14 cellular contexts compared by ENCODE assay signal in the genomic region with DNA sequence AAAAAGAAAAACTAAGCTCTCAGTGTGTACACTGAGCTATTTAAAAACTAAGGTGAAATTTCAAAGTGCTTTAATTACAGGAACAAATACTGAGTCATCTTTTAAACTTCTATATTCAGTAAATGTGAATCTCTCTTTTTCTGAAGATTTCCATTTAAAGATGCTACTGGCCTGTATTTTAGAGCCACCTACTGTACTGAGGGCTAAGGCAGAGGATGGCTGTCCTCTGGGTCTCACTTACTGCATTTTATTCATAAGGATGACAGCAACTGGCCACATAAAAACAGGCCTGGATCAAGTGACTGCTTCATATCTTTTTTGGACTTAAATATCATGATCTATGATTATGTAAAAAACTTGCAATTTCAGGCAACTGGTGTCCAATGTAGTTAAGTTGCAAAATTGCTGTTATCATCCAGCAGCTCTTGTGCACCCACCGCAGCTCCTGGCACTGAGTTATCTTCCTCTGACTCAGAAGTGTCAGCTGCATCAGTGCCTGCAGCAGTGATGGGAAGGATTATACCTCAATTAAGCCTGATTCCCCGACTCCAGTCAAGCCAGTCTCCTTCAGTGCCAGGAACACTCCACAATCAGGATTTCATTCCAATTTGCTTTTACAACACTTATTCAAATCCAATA.
DNase-seq lines count a peak whose midpoint lies in the region; ATAC-seq, FAIRE-seq and TF ChIP-seq lines count a peak whose summit lies in the region.
"Had no signal": no experiment of that assay in that cellular context is flagged by ENCODE, and none has a peak within 500 bp of the region (broad histone marks: within the 10 kb centered on the region; RNA-seq: fewer than 3 reads in every experiment).

No MANE protein-coding gene starts in this region.

- H3K9me3 Mint-ChIP-seq in brain, result peaks cover 0 to 2% (median 0%) of the 10 kb centered on the region in 5 experiments
- peaks cover 0 to 7% (median 4%) of the 10 kb centered on the region in 3 donors for H3K9me3 Mint-ChIP-seq in T-cell
- H3K9me3 Mint-ChIP-seq: dendritic cell treated with granulocyte-macrophage colony-stimulating factor and Interleukin-4, amounts not matched to agents 40 ng/mL and 50 ng/mL, for 4 days had no signal

- peaks cover 13% of the 10 kb centered on the region for H3K4me1 Mint-ChIP-seq in brain
- H3K4me1 Mint-ChIP-seq in T-cell, result no peaks in the 10 kb centered on the region

- no peak overlapping the region for H3K27ac ChIP-seq in mesendoderm (ENCODE audit: low read depth, low read length)
- H3K27ac ChIP-seq in RWPE1, result no peak overlapping the region
- no peak overlapping the region for H3K27ac ChIP-seq in lower lobe of right lung
- H3K27ac ChIP-seq: suprapubic skin had no signal

- no peak overlapping the region for H3K4me2 ChIP-seq in mesendoderm (ENCODE audit: low read length)

- no peaks in the 10 kb centered on the region for H3K9me3 ChIP-seq in lower lobe of right lung
- H3K9me3 ChIP-seq: suprapubic skin had no signal

- no peak overlapping the region for H4K5ac ChIP-seq in mesendoderm (ENCODE audit: low read length)

- H3K4me1 ChIP-seq in mesendoderm (ENCODE audit: control insufficient read depth, low read depth, low read length), result no peaks in the 10 kb centered on the region
- H3K4me1 ChIP-seq in lower lobe of right lung, result no peaks in the 10 kb centered on the region
- H3K4me1 ChIP-seq: suprapubic skin had no signal

- H2BK15ac ChIP-seq in mesendoderm (replicated peaks; ENCODE audit: low read depth), result no peak overlapping the region

- no peak overlapping the region for H3K56ac ChIP-seq in mesendoderm (ENCODE audit: low read length)

- H3K4ac ChIP-seq in mesendoderm (ENCODE audit: low read depth, low read length), result no peak overlapping the region

- no peaks in the 10 kb centered on the region for H3K79me1 ChIP-seq in mesendoderm (ENCODE audit: low read length)

- H3K27me3 Mint-ChIP-seq in brain (no peaks in the 10 kb centered on the region), T-cell (no peaks in the 10 kb centered on the region)
- H3K27me3 Mint-ChIP-seq: dendritic cell treated with granulocyte-macrophage colony-stimulating factor and Interleukin-4, amounts not matched to agents 40 ng/mL and 50 ng/mL, for 4 days had no signal

- no peak overlapping the region for H2BK5ac ChIP-seq in mesendoderm (ENCODE audit: low read length)

- no peak overlapping the region for H3K18ac ChIP-seq in mesendoderm (ENCODE audit: low read length)

- H3K79me2 ChIP-seq in mesendoderm (ENCODE audit: control insufficient read depth, insufficient read depth, low read length), result no peaks in the 10 kb centered on the region

- DNase-seq in D721Med (ENCODE audit: insufficient read length, low spot score) (no peak), NCI-H2227 treated with DMSO at 0.1 percent for 48 hours (lab: John Stamatoyannopoulos, UW) (peak; percentile 5), mesendoderm (peak; percentile 45), UCSD-AML1 (lab: John Stamatoyannopoulos, UW; ENCODE audit: unreplicated experiment) (no peak), RWPE1 (ENCODE audit: low spot score) (no peak), lower lobe of right lung (no peak), T-cell (no peak)
- DNase-seq: activated effector memory CD4-positive, alpha-beta T cell treated with anti-CD3 and anti-CD28 coated beads, Interleukin-2, amount 50 U/mL, for 16 hours; glutamatergic neuron; NCI-H187 treated with DMSO at 0.1 percent for 48 hours; SW 1271 had no signal

- H3K23ac ChIP-seq in mesendoderm (ENCODE audit: low read length), result no peak overlapping the region

- no peak overlapping the region for H4K8ac ChIP-seq in mesendoderm (ENCODE audit: low read depth, low read length)

- intact Hi-C loops in lower lobe of right lung (cut with DNase I), result no loop called here

- H3K36me3 ChIP-seq in mesendoderm (ENCODE audit: control insufficient read depth, insufficient read depth, low read length) (no peaks in the 10 kb centered on the region), lower lobe of right lung (no peaks in the 10 kb centered on the region)
- H3K36me3 ChIP-seq: suprapubic skin had no signal

- H2AK5ac ChIP-seq in mesendoderm (ENCODE audit: low read length), result no peak overlapping the region

- H3K36me3 Mint-ChIP-seq in brain (no peaks in the 10 kb centered on the region), T-cell (no peaks in the 10 kb centered on the region)

- TF ChIP-seq CTCF in D721Med (IDR thresholded peaks at IDR 0.05; ENCODE audit: insufficient read depth, missing control alignments) (no peak), brain (conservative IDR thresholded peaks at IDR 0.05) (no peak), RWPE1 (conservative IDR thresholded peaks at IDR 0.05; ENCODE audit: low read depth) (no peak), lower lobe of right lung (IDR thresholded peaks at IDR 0.05) (no peak)

- POLR2A ChIA-PET in RWPE1 (lab: Yijun Ruan, JAX; ENCODE audit: low non-redundant PET), result no interaction called here
- POLR2A ChIA-PET in T-cell (lab: Charles Lee), result no interaction called here

- ATAC-seq in lower lobe of right lung (no peak), T-cell (replicated peaks in 1 of 4) (no peak)

- H2BK120ac ChIP-seq in mesendoderm (ENCODE audit: low read depth, low read length), result no peak overlapping the region

- H3K4me3 ChIP-seq in mesendoderm (ENCODE audit: low read length) (no peak overlapping the region), lower lobe of right lung (no peak overlapping the region)
- H3K4me3 ChIP-seq: suprapubic skin had no signal

- FAIRE-seq in D721Med (lab: Jason Lieb, UNC), result peak; percentile 73

- WGBS in mesendoderm (ENCODE audit: extremely low coverage, insufficient coverage, low lambda C conversion rate), result no CpG with 5 or more reads among the region's 2 CpGs

- H3K27ac Mint-ChIP-seq in brain (peak overlapping the region in 3 of 5 experiments; percentile 14 to 55 (median 28)), T-cell (no peak overlapping the region)
- H3K27ac Mint-ChIP-seq: dendritic cell treated with granulocyte-macrophage colony-stimulating factor and Interleukin-4, amounts not matched to agents 40 ng/mL and 50 ng/mL, for 4 days had no signal

- no peaks in the 10 kb centered on the region for H3K27me3 ChIP-seq in mesendoderm (ENCODE audit: insufficient read depth, low read length, poor library complexity)
- no peaks in the 10 kb centered on the region for H3K27me3 ChIP-seq in lower lobe of right lung (ENCODE audit: low read depth)
- H3K27me3 ChIP-seq: suprapubic skin had no signal

- CTCF ChIA-PET in RWPE1 (lab: Yijun Ruan, JAX), result no interaction called here
- CTCF ChIA-PET in T-cell (lab: Charles Lee), result no interaction called here

- no peak overlapping the region for H3K4me3 Mint-ChIP-seq in brain
- H3K4me3 Mint-ChIP-seq in T-cell, result no peak overlapping the region
- H3K4me3 Mint-ChIP-seq: dendritic cell treated with granulocyte-macrophage colony-stimulating factor and Interleukin-4, amounts not matched to agents 40 ng/mL and 50 ng/mL, for 4 days had no signal

- no peak overlapping the region for H3K9ac ChIP-seq in mesendoderm (ENCODE audit: low read length)

Comparison
In these comparisons a context has a peak if more than half of its experiments do, and no peak if none do; other contexts are left out.
1. DNase-seq: peak in NCI-H2227 treated with DMSO at 0.1 percent for 48 hours (single experiment) and mesendoderm (single experiment); none in D721Med (single experiment), UCSD-AML1 (single experiment), RWPE1 (single experiment), lower lobe of right lung (single experiment) and T-cell (0 of 34).
2. H3K27ac Mint-ChIP-seq: peak in brain (3 of 5); none in T-cell (0 of 2).